Comparison of ENCODE assay signal across 8 cellular contexts in genomic region chr1:243253927-243254232, GRCh38. TPM values are rescaled to one million over a fixed set of nuclear protein-coding genes. Genes with fewer than 3 reads are reported as not detected.
A peak's percentile ranks its signal among the peaks of the same experiment; 100 is the strongest.
DNase-seq lines count a peak whose midpoint lies in the region; ATAC-seq and TF ChIP-seq lines count a peak whose summit lies in the region.

No MANE protein-coding gene starts in this region.

- H3K36me3 Mint-ChIP-seq in activated CD8-positive, alpha-beta memory T cell treated with anti-CD3 and anti-CD28 coated beads, Interleukin-2, amount 10 ng/mL, durations not matched to agents 7 days and 5 days = peaks cover 6% of the 10 kb centered on the region
- no peaks in the 10 kb centered on the region for H3K36me3 Mint-ChIP-seq in WTC11

- H3K27ac ChIP-seq in iPS DF 6.9 (ENCODE audit: low read length) (no peak overlapping the region), stomach (peak overlapping the region; percentile 30 to 97 (median 96))

- no peak for ATAC-seq in activated CD8-positive, alpha-beta memory T cell treated with anti-CD3 and anti-CD28 coated beads, Interleukin-2, amount 10 ng/mL, durations not matched to agents 7 days and 5 days
- ATAC-seq in WTC11 (no peak), GM18907 (IDR thresholded peaks at IDR 0.05; ENCODE audit: unreplicated experiment) (no peak)

- H3K9me3 ChIP-seq in iPS DF 6.9 (ENCODE audit: control insufficient read depth, insufficient read depth, low read length) = no peaks in the 10 kb centered on the region
- no peaks in the 10 kb centered on the region for H3K9me3 ChIP-seq in stomach

- POLR2A ChIA-PET in WTC11 (lab: Charles Lee) = interaction anchor here (0.6 kb wide), 1 partner anchor 71 kb away, joined by 3 read pairs; no protein-coding TSS in a partner anchor

- no CpG with 5 or more reads among the region's 4 CpGs for WGBS in iPS DF 6.9 (ENCODE audit: insufficient coverage, insufficient read length)
- WGBS in stomach, 5 donors = 3 to 14% (median 7%) methylated on average over 4 of the region's 4 CpGs

- peaks cover 26% of the 10 kb centered on the region for H3K4me1 Mint-ChIP-seq in activated CD8-positive, alpha-beta memory T cell treated with anti-CD3 and anti-CD28 coated beads, Interleukin-2, amount 10 ng/mL, durations not matched to agents 7 days and 5 days
- H3K4me1 Mint-ChIP-seq in WTC11 = peaks cover 43% of the 10 kb centered on the region

- intact Hi-C loops in stomach (cut with DNase I; ENCODE audit: low total_unique reads) = no loop called here

- H3K27me3 Mint-ChIP-seq in activated CD8-positive, alpha-beta memory T cell treated with anti-CD3 and anti-CD28 coated beads, Interleukin-2, amount 10 ng/mL, durations not matched to agents 7 days and 5 days = peaks cover 2% of the 10 kb centered on the region
- H3K27me3 Mint-ChIP-seq in WTC11 (ENCODE audit: low read depth) = no peaks in the 10 kb centered on the region

- H3K4me3 ChIP-seq in iPS DF 6.9 (ENCODE audit: low read length) = peak overlapping the region; percentile 84; the same call in 1 of the 2 replicates
- peak overlapping the region; percentile 87 to 97 (median 91) for H3K4me3 ChIP-seq in stomach

- H3K4me3 Mint-ChIP-seq in activated CD8-positive, alpha-beta memory T cell treated with anti-CD3 and anti-CD28 coated beads, Interleukin-2, amount 10 ng/mL, durations not matched to agents 7 days and 5 days = peak overlapping the region; percentile 86
- H3K4me3 Mint-ChIP-seq in WTC11 = peak overlapping the region; percentile 95

- peak overlapping the region; percentile 40 for H3K27ac Mint-ChIP-seq in activated CD8-positive, alpha-beta memory T cell treated with anti-CD3 and anti-CD28 coated beads, Interleukin-2, amount 10 ng/mL, durations not matched to agents 7 days and 5 days
- peak overlapping the region; percentile 71; the same call in 1 of the 2 replicates for H3K27ac Mint-ChIP-seq in WTC11

- TF ChIP-seq CTCF in WTC11 (IDR thresholded peaks at IDR 0.05) = no peak
- no peak for TF ChIP-seq CTCF in stomach (IDR thresholded peaks at IDR 0.05)

- H3K4me1 ChIP-seq in iPS DF 6.9 (ENCODE audit: control insufficient read depth, insufficient read depth, low read length) = peaks cover 2% of the 10 kb centered on the region; the same call in 1 of the 2 replicates
- H3K4me1 ChIP-seq in stomach = peaks cover 17 to 71% (median 43%) of the 10 kb centered on the region in 4 donors

- H3K36me3 ChIP-seq in iPS DF 6.9 (ENCODE audit: control insufficient read depth, insufficient read depth, low read length) (no peaks in the 10 kb centered on the region), stomach (no peaks in the 10 kb centered on the region)

- no peak for TF ChIP-seq POLR2A in stomach (IDR thresholded peaks at IDR 0.05)

- no peaks in the 10 kb centered on the region for H3K9me3 Mint-ChIP-seq in activated CD8-positive, alpha-beta memory T cell treated with anti-CD3 and anti-CD28 coated beads, Interleukin-2, amount 10 ng/mL, durations not matched to agents 7 days and 5 days (ENCODE audit: low read depth)
- H3K9me3 Mint-ChIP-seq in WTC11 = no peaks in the 10 kb centered on the region

- DNase-seq in activated CD8-positive, alpha-beta memory T cell treated with anti-CD3 and anti-CD28 coated beads, Interleukin-2, amount 10 ng/mL, durations not matched to agents 7 days and 5 days = no peak
- DNase-seq in activated CD8-positive, alpha-beta memory T cell treated with anti-CD3 and anti-CD28 coated beads for 24 hours = no peak
- DNase-seq in WTC11 (ENCODE audit: low spot score) = no peak
- DNase-seq in iPS DF 6.9 (ENCODE audit: low read depth, low spot score) = no peak
- DNase-seq in stomach = no peak
- DNase-seq in NCI-H2171 (lab: John Stamatoyannopoulos, UW) = no peak
- no peak for DNase-seq in effector CD8-positive, alpha-beta T cell (lab: John Stamatoyannopoulos, UW)

- no peak for TF ChIP-seq EP300 in stomach (IDR thresholded peaks at IDR 0.05)

- H3K27me3 ChIP-seq in iPS DF 6.9 (ENCODE audit: control insufficient read depth, insufficient read depth, low read length) (no peaks in the 10 kb centered on the region), stomach (no peaks in the 10 kb centered on the region)

- CTCF ChIA-PET in activated CD8-positive, alpha-beta memory T cell treated with anti-CD3 and anti-CD28 coated beads, Interleukin-2, amount 10 ng/mL, durations not matched to agents 7 days and 5 days (lab: Charles Lee) = interaction anchor here (1.4 kb wide), 1 partner anchor 33 kb away, joined by 3 read pairs; no protein-coding TSS in a partner anchor
- CTCF ChIA-PET in WTC11 (lab: Charles Lee) = no interaction called here

TF ChIP-seq in WTC11, 78 proteins besides CTCF, POLR2A, EP300 and RAD21 (continues in another document):
- TF ChIP-seq ZNF512 (CRISPR knock-in tag; IDR thresholded peaks at IDR 0.05; ENCODE audit: borderline replicate concordance) (no peak), ZNF263 (CRISPR knock-in tag; IDR thresholded peaks at IDR 0.05; ENCODE audit: low read depth) (no peak), EMX1 (CRISPR knock-in tag; IDR thresholded peaks at IDR 0.05) (no peak), RORB (CRISPR knock-in tag; IDR thresholded peaks at IDR 0.05) (no peak), E2F4 (CRISPR knock-in tag; IDR thresholded peaks at IDR 0.05; ENCODE audit: borderline replicate concordance, low read depth) (no peak), TCF7 (CRISPR knock-in tag; IDR thresholded peaks at IDR 0.05; ENCODE audit: low read depth) (no peak), ELF4 (CRISPR knock-in tag; IDR thresholded peaks at IDR 0.05; ENCODE audit: low read depth) (no peak), ZNF532 (CRISPR knock-in tag; IDR thresholded peaks at IDR 0.05; ENCODE audit: borderline replicate concordance) (no peak), MXD4 (CRISPR knock-in tag; IDR thresholded peaks at IDR 0.05; ENCODE audit: borderline replicate concordance) (no peak)

RNA-seq across cellular contexts. Expression of gene CEP170, which starts 1.2 kb away (rescaled TPM):
- total RNA-seq in activated CD8-positive, alpha-beta memory T cell treated with anti-CD3 and anti-CD28 coated beads, Interleukin-2, amount 10 ng/mL, durations not matched to agents 7 days and 5 days = 10 to 100 TPM; 24.9 to 39.3 TPM
- 89.6 to 94.7 TPM (median 90.3 TPM) in 3 replicates for total RNA-seq in WTC11 (2021)
- 10 to 100 TPM in 4 of 5 donors, under 1 TPM in 1; 0.87 to 71.0 (median 20.9) TPM for total RNA-seq in stomach
- 1 to 10 TPM; 5.0 to 6.1 (median 5.7) TPM for polyA plus RNA-seq in stomach

RNA-seq across cellular contexts. Expression of gene SDCCAG8, which starts 2.0 kb away (rescaled TPM):
- total RNA-seq in activated CD8-positive, alpha-beta memory T cell treated with anti-CD3 and anti-CD28 coated beads, Interleukin-2, amount 10 ng/mL, durations not matched to agents 7 days and 5 days = 10 to 100 TPM; 14.9 to 27.1 TPM
- total RNA-seq in WTC11 (2021) (33.6 to 44.3 TPM (median 42.4 TPM) in 3 replicates), stomach (100 to 1,000 TPM in 1 of 5 donors, 10 to 100 TPM in 4; 19.6 to 184 (median 28.1) TPM)
- polyA plus RNA-seq in stomach = 10 to 100 TPM; 16.3 to 24.9 (median 22.5) TPM
